17 cellular contexts compared by ENCODE assay signal in genomic region chr18:12779043-12779442, GRCh38.
"Had no signal": no experiment of that assay in that cellular context is flagged by ENCODE, and none has a peak within 500 bp of the region (broad histone marks: within the 10 kb centered on the region; RNA-seq: fewer than 3 reads in every experiment).

No MANE protein-coding gene starts in this region.

- H3K4me1 ChIP-seq: left ventricle myocardium inferior, right lobe of liver had no signal

- H3K36me3 ChIP-seq: left ventricle myocardium inferior, right lobe of liver had no signal

- DNase-seq: activated B cell treated with CpG ODN at 0.5 μM for 24 hours; activated CD4-positive, alpha-beta T cell treated with anti-CD3 and anti-CD28 coated beads for 36 hours; activated CD4-positive, alpha-beta T cell treated with anti-CD3 and anti-CD28 coated beads, Interleukin-2, amount 50 U/mL, for 4 hours; activated gamma-delta T cell; aorta; caudate nucleus; effector CD8-positive, alpha-beta T cell; foreskin keratinocyte; glutamatergic neuron; hypothalamus; left ventricle myocardium inferior; mucosa of descending colon; nephron progenitor cell; nucleus accumbens; right lobe of liver; small intestine; stimulated activated CD4-positive, alpha-beta T cell treated with anti-CD3 and anti-CD28 coated beads, Interleukin-15, amount 100 ng/mL, for 24 hours had no signal

- H3K9me3 ChIP-seq: left ventricle myocardium inferior, mucosa of descending colon, right lobe of liver had no signal

- H3K27me3 ChIP-seq: foreskin keratinocyte, right lobe of liver had no signal

- H3K4me3 ChIP-seq: left ventricle myocardium inferior, mucosa of descending colon, right lobe of liver had no signal

- H3K27ac ChIP-seq: foreskin keratinocyte, left ventricle myocardium inferior, right lobe of liver had no signal
